Comparison of ENCODE assay signal across 10 cellular contexts in the genomic region with DNA sequence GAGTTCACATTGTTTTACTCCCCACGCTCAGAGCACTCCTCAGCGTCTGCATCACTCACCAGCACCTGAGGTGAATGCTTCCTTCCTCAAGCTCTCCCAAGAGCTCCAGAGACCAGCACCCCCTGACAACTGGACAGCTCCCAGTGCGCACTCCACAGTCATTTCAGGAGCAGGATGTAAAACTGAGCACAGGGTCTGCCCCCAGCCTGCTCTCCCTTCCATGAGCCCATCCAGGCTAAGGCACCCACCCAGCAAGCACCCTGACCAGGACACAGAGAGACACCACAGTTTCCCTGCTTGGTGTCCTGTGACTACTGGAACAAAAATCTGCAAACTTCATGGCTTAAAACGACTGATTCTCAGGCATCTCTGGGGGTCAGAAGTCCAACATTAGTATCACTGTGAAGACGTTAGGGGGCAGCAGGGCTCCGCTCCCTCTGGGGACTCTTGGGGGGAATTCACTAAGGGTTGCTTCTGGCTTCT. TPM values are rescaled to one million over a fixed set of nuclear protein-coding genes. Genes with fewer than 3 reads are reported as not detected.
A peak's percentile ranks its signal among the peaks of the same experiment; 100 is the strongest.
DNase-seq lines count a peak whose midpoint lies in the region; ATAC-seq and TF ChIP-seq lines count a peak whose summit lies in the region.
"Had no signal": no experiment of that assay in that cellular context is flagged by ENCODE, and none has a peak within 500 bp of the region (broad histone marks: within the 10 kb centered on the region; RNA-seq: fewer than 3 reads in every experiment).

No MANE protein-coding gene starts in this region.

- no peaks in the 10 kb centered on the region for H3F3A ChIP-seq in PC-9 (ENCODE audit: insufficient read depth, low read depth)

- CTCF ChIA-PET in PC-9 (lab: Charles Lee), result no interaction called here

- H3K27ac Mint-ChIP-seq in activated T-cell treated with anti-CD3 and anti-CD28 coated beads, Interleukin-2, amount 50 U/mL, for 72 hours, result no peak overlapping the region
- peak overlapping the region in 1 of 2 donors; percentile 3 for H3K27ac Mint-ChIP-seq in stimulated activated naive CD8-positive, alpha-beta T cell treated with anti-CD3 and anti-CD28 coated beads, Interleukin-15, amount 100 ng/mL, for 72 hours

- no peaks in the 10 kb centered on the region for H3K9me3 ChIP-seq in PC-9 (ENCODE audit: insufficient read depth, low read depth)

- intact Hi-C loops in PC-9 (cut with micrococcal nuclease; ENCODE audit: unreplicated experiment), result loop anchor here (10.0 kb wide), 1 partner anchor 59 kb away; no protein-coding TSS in a partner anchor

- H3K9me3 Mint-ChIP-seq in activated T-cell treated with anti-CD3 and anti-CD28 coated beads, Interleukin-2, amount 50 U/mL, for 72 hours, result peaks cover 6 to 8% of the 10 kb centered on the region in 2 donors
- peaks cover 11% of the 10 kb centered on the region in 2 donors for H3K9me3 Mint-ChIP-seq in stimulated activated naive CD8-positive, alpha-beta T cell treated with anti-CD3 and anti-CD28 coated beads, Interleukin-15, amount 100 ng/mL, for 72 hours

- no peak overlapping the region for H3K4me3 ChIP-seq in PC-9
- H3K4me3 ChIP-seq: BLaER1 had no signal

- H3K36me3 Mint-ChIP-seq in activated T-cell treated with anti-CD3 and anti-CD28 coated beads, Interleukin-2, amount 50 U/mL, for 72 hours (ENCODE audit: insufficient read depth in 2 of 2), result peaks cover 6% of the 10 kb centered on the region in 2 donors

- peak; percentile 38; the same call in 1 of the 2 replicates for TF ChIP-seq CTCF in PC-9 (conservative IDR thresholded peaks at IDR 0.05)

- H3K27ac ChIP-seq in PC-9, result no peak overlapping the region
- H3K27ac ChIP-seq: BLaER1 had no signal

- H3K79me2 ChIP-seq in PC-9 (ENCODE audit: low read depth), result no peaks in the 10 kb centered on the region

- H3K36me3 ChIP-seq in PC-9 (ENCODE audit: low read depth), result no peaks in the 10 kb centered on the region
- H3K36me3 ChIP-seq: BLaER1 had no signal

- H3K4me3 Mint-ChIP-seq in activated T-cell treated with anti-CD3 and anti-CD28 coated beads, Interleukin-2, amount 50 U/mL, for 72 hours, result no peak overlapping the region
- H3K4me3 Mint-ChIP-seq in stimulated activated naive CD8-positive, alpha-beta T cell treated with anti-CD3 and anti-CD28 coated beads, Interleukin-15, amount 100 ng/mL, for 72 hours, result no peak overlapping the region

- H3K27me3 Mint-ChIP-seq in activated T-cell treated with anti-CD3 and anti-CD28 coated beads, Interleukin-2, amount 50 U/mL, for 72 hours (ENCODE audit: low read depth), result peaks cover 42% of the 10 kb centered on the region
- H3K27me3 Mint-ChIP-seq in stimulated activated naive CD8-positive, alpha-beta T cell treated with anti-CD3 and anti-CD28 coated beads, Interleukin-15, amount 100 ng/mL, for 72 hours, result peaks cover 37% of the 10 kb centered on the region

- no TSS peak for BruUV-seq in PC-9 (replicated peaks; lab: Mats Ljungman, UMichigan)

- ATAC-seq in activated T-cell treated with anti-CD3 and anti-CD28 coated beads, Interleukin-2, amount 50 U/mL, for 72 hours (replicated peaks in 1 of 2), result no peak
- ATAC-seq in stimulated activated naive CD8-positive, alpha-beta T cell treated with anti-CD3 and anti-CD28 coated beads, Interleukin-15, amount 100 ng/mL, for 72 hours, result peak; percentile 50
- ATAC-seq in HG03460 (IDR thresholded peaks at IDR 0.05; ENCODE audit: unreplicated experiment), result no peak

- no peaks in the 10 kb centered on the region for H4K20me1 ChIP-seq in PC-9 (ENCODE audit: insufficient read depth)
- H4K20me1 ChIP-seq: BLaER1 had no signal

- H2AFZ ChIP-seq in PC-9, result no peak overlapping the region

- H3K4me2 ChIP-seq in PC-9, result no peak overlapping the region
- H3K4me2 ChIP-seq: BLaER1 had no signal

- H3K27me3 ChIP-seq in PC-9 (ENCODE audit: insufficient read depth, low read depth), result peaks cover 34% of the 10 kb centered on the region; the same call in 1 of the 2 replicates
- H3K27me3 ChIP-seq: BLaER1 had no signal

- POLR2A ChIA-PET in PC-9 (lab: Charles Lee; ENCODE audit: unreplicated experiment), result no interaction called here

- no peaks in the 10 kb centered on the region for H3K4me1 Mint-ChIP-seq in activated T-cell treated with anti-CD3 and anti-CD28 coated beads, Interleukin-2, amount 50 U/mL, for 72 hours (ENCODE audit: low read depth)
- no peaks in the 10 kb centered on the region for H3K4me1 Mint-ChIP-seq in stimulated activated naive CD8-positive, alpha-beta T cell treated with anti-CD3 and anti-CD28 coated beads, Interleukin-15, amount 100 ng/mL, for 72 hours

- H3K4me1 ChIP-seq in PC-9 (replicated peaks; ENCODE audit: insufficient read depth), result no peaks in the 10 kb centered on the region

- peak; percentile 9 to 11 for DNase-seq in activated T-cell treated with anti-CD3 and anti-CD28 coated beads, Interleukin-2, amount 50 U/mL, for 72 hours
- DNase-seq in activated T-cell treated with anti-CD3 and anti-CD28 coated beads for 4 hours (no peak), PC-9 (peak in 1 of 2 experiments; percentile 25), fibroblast of gingiva (ENCODE audit: low read depth) (peak; percentile 7), DMS53 (lab: John Stamatoyannopoulos, UW) (no peak), NCI-H748 treated with DMSO at 0.1 percent for 48 hours (lab: John Stamatoyannopoulos, UW) (no peak)
- DNase-seq in stimulated activated naive CD8-positive, alpha-beta T cell treated with anti-CD3 and anti-CD28 coated beads, Interleukin-15, amount 100 ng/mL, for 72 hours, result no peak
- DNase-seq: stimulated activated CD4-positive, alpha-beta T cell treated with anti-CD3 and anti-CD28 coated beads, Interleukin-12 subunit alpha, Interleukin-12 subunit beta, amount 100 ng/mL, for 4 hours had no signal

- H3K9me2 ChIP-seq in PC-9 (ENCODE audit: insufficient read depth), result no peaks in the 10 kb centered on the region

RNA-seq across cellular contexts. Expression of a gene that starts 3.3 kb away (rescaled TPM):
- not detected for total RNA-seq in activated T-cell treated with anti-CD3 and anti-CD28 coated beads, Interleukin-2, amount 50 U/mL, for 72 hours
- not detected in 2 replicates for total RNA-seq in PC-9 (2021)

RNA-seq across cellular contexts. Expression of a gene that starts 24.6 kb away (rescaled TPM):
- not detected for total RNA-seq in activated T-cell treated with anti-CD3 and anti-CD28 coated beads, Interleukin-2, amount 50 U/mL, for 72 hours
- total RNA-seq in PC-9 (2021), result not detected in 2 replicates

RNA-seq across cellular contexts. Expression of a gene that starts 36.8 kb away (rescaled TPM):
- total RNA-seq in activated T-cell treated with anti-CD3 and anti-CD28 coated beads, Interleukin-2, amount 50 U/mL, for 72 hours, result not detected
- not detected in 2 replicates for total RNA-seq in PC-9 (2021)

RNA-seq across cellular contexts. Expression of a gene that starts 53.6 kb away (rescaled TPM):
- not detected for total RNA-seq in activated T-cell treated with anti-CD3 and anti-CD28 coated beads, Interleukin-2, amount 50 U/mL, for 72 hours
- total RNA-seq in PC-9 (2021), result not detected in 2 replicates

RNA-seq across cellular contexts. Expression of a gene that starts 55.3 kb away (rescaled TPM):
- not detected for total RNA-seq in activated T-cell treated with anti-CD3 and anti-CD28 coated beads, Interleukin-2, amount 50 U/mL, for 72 hours
- not detected in 2 replicates for total RNA-seq in PC-9 (2021)

Comparison
In these comparisons a context has a peak if more than half of its experiments do, and no peak if none do; other contexts are left out.
1. DNase-seq: peak in activated T-cell treated with anti-CD3 and anti-CD28 coated beads, Interleukin-2, amount 50 U/mL, for 72 hours (2 of 2) and fibroblast of gingiva (single experiment); none in activated T-cell treated with anti-CD3 and anti-CD28 coated beads for 4 hours (single experiment), stimulated activated naive CD8-positive, alpha-beta T cell treated with anti-CD3 and anti-CD28 coated beads, Interleukin-15, amount 100 ng/mL, for 72 hours (0 of 2), DMS53 (single experiment) and NCI-H748 treated with DMSO at 0.1 percent for 48 hours (single experiment).